In the genomic region with DNA sequence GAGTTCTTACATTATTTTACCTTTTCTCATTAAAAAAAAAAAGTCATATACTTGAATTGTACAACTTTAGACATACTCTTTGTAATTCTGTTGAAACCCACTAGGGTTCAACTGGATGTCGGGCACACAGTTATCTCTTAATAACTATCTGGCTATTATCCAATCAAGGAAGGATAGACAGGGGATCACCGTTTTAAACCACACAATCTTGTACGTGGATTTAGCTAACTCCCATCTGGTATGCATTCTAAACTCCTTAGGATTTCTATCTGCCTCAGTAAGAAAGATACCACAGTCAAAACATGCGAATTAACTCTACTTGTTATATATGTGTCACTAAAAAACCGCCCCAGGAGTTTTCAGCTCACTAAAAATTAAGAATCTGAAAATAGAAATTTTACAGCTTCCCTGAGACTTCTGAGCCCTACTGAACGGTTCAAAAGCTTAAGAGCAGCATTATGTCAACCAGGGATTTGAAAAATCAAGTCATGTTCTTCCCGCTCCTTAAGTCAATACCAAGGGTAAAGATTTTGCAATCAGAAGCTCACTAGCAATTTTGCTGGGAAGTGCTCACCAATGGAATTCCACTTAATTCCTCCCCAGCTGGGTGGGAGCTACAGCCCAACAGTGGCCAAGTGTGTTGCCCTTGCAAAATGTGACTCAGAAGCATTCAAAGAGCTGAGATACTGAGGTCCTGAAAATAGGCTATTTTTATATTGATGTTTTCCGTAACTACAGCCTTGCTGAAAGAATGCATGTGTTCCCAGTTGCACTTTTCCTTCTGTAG, we compare ENCODE assay signal across 14 cellular contexts.
DNase-seq lines count a peak whose midpoint lies in the region; ATAC-seq, FAIRE-seq and TF ChIP-seq lines count a peak whose summit lies in the region.
"Had no signal": no experiment of that assay in that cellular context is flagged by ENCODE, and none has a peak within 500 bp of the region (broad histone marks: within the 10 kb centered on the region; RNA-seq: fewer than 3 reads in every experiment).

No MANE protein-coding gene starts in this region.

- no peaks in the 10 kb centered on the region for H3K36me3 ChIP-seq in H1 (ENCODE audit: control insufficient read depth in 2 of 4, insufficient read depth in 4 of 4, low read length in 3 of 4)
- no peaks in the 10 kb centered on the region for H3K36me3 ChIP-seq in suprapubic skin
- H3K36me3 ChIP-seq: pancreas, uterus had no signal

- H2BK15ac ChIP-seq in H1 (ENCODE audit: low read length), result no peak overlapping the region

- TF ChIP-seq POLR2A in H1 (IDR thresholded peaks at IDR 0.05; ENCODE audit: control extremely low read depth in 1 of 2, low read depth in 2 of 2, low read length in 2 of 2) (no peak), suprapubic skin (IDR thresholded peaks at IDR 0.05) (no peak)

- no peaks in the 10 kb centered on the region for H3K79me1 ChIP-seq in H1 (ENCODE audit: low read depth, low read length)

- H3K4me3 Mint-ChIP-seq in HFFc6, result 0 out of 2 replicates have a peak overlapping the region, but pooled peaks have one; percentile 11
- H3K4me3 Mint-ChIP-seq in activated T-helper 2 cell treated with anti-CD3 and anti-CD28 coated beads, Interferon-gamma antibody, Interleukin-2, Interleukin-4, amounts not matched to agents 10 μg/mL and 5 μg/mL and 100 μg/mL, durations not matched to agents 14 hours and 24 hours and 36 hours (ENCODE audit: low read depth), result no peak overlapping the region
- H3K4me3 Mint-ChIP-seq: activated naive CD4-positive, alpha-beta T cell treated with anti-CD3 and anti-CD28 coated beads for 36 hours had no signal

- H2BK20ac ChIP-seq in H1 (ENCODE audit: low read length), result no peak overlapping the region

- H3K4me3 ChIP-seq in H1 (ENCODE audit: extremely low read depth in 1 of 4, insufficient read depth in 2 of 4, low read depth in 3 of 4, low read length in 4 of 4), result no peak overlapping the region
- no peak overlapping the region for H3K4me3 ChIP-seq in suprapubic skin
- H3K4me3 ChIP-seq: pancreas, uterus had no signal

- no peak overlapping the region for H2AK5ac ChIP-seq in H1 (ENCODE audit: low read depth, low read length)

- ATAC-seq in GM21576 (IDR thresholded peaks at IDR 0.05; ENCODE audit: unreplicated experiment), result no peak

- no peaks in the 10 kb centered on the region for H3K4me1 ChIP-seq in H1 (replicated peaks in 1 of 4; ENCODE audit: control insufficient read depth in 3 of 4, insufficient read depth in 4 of 4, low read length in 3 of 4)
- H3K4me1 ChIP-seq in suprapubic skin, result no peaks in the 10 kb centered on the region
- H3K4me1 ChIP-seq: uterus had no signal

- H3K9ac ChIP-seq in H1 (replicated peaks in 1 of 4; ENCODE audit: extremely low read depth in 1 of 4, low read depth in 3 of 4, low read length in 3 of 4), result no peak overlapping the region

- H3K27ac Mint-ChIP-seq in HFFc6, result peak overlapping the region; percentile 55
- no peak overlapping the region for H3K27ac Mint-ChIP-seq in activated T-helper 2 cell treated with anti-CD3 and anti-CD28 coated beads, Interferon-gamma antibody, Interleukin-2, Interleukin-4, amounts not matched to agents 10 μg/mL and 5 μg/mL and 100 μg/mL, durations not matched to agents 14 hours and 24 hours and 36 hours
- H3K27ac Mint-ChIP-seq: activated naive CD4-positive, alpha-beta T cell treated with anti-CD3 and anti-CD28 coated beads for 36 hours had no signal

- no peak overlapping the region for H4K5ac ChIP-seq in H1 (ENCODE audit: insufficient read length, low read depth, low read length)

- H3K23ac ChIP-seq in H1 (ENCODE audit: insufficient read length), result no peak overlapping the region

- no peak for TF ChIP-seq RAD21 in H1 (IDR thresholded peaks at IDR 0.05 in 1 of 2, conservative IDR thresholded peaks at IDR 0.05 in 1 of 2; ENCODE audit: low read depth in 2 of 2, low read length in 2 of 2)

- peaks cover 32% of the 10 kb centered on the region for H3K4me1 Mint-ChIP-seq in HFFc6 (ENCODE audit: low read depth)
- H3K4me1 Mint-ChIP-seq in activated T-helper 2 cell treated with anti-CD3 and anti-CD28 coated beads, Interferon-gamma antibody, Interleukin-2, Interleukin-4, amounts not matched to agents 10 μg/mL and 5 μg/mL and 100 μg/mL, durations not matched to agents 14 hours and 24 hours and 36 hours (ENCODE audit: low read depth), result no peaks in the 10 kb centered on the region

- H3K36me3 Mint-ChIP-seq in HFFc6 (ENCODE audit: low read depth), result no peaks in the 10 kb centered on the region
- no peaks in the 10 kb centered on the region for H3K36me3 Mint-ChIP-seq in activated T-helper 2 cell treated with anti-CD3 and anti-CD28 coated beads, Interferon-gamma antibody, Interleukin-2, Interleukin-4, amounts not matched to agents 10 μg/mL and 5 μg/mL and 100 μg/mL, durations not matched to agents 14 hours and 24 hours and 36 hours (ENCODE audit: low read depth)

- H3K14ac ChIP-seq in H1 (ENCODE audit: insufficient read length), result no peak overlapping the region

- H3K4ac ChIP-seq in H1 (replicated peaks; ENCODE audit: insufficient read length, low read depth, low read length), result no peak overlapping the region

- FAIRE-seq in H1 (lab: Jason Lieb, UNC), result no peak
- FAIRE-seq: pancreas had no signal

- no peak; the same call in 1 of the 2 replicates for TF ChIP-seq CTCF in HFFc6 (IDR thresholded peaks at IDR 0.05)
- no peak for TF ChIP-seq CTCF in H1 (IDR thresholded peaks at IDR 0.05; ENCODE audit: control extremely low read depth in 1 of 3, insufficient read depth in 1 of 3, low read depth in 1 of 3, low read length in 3 of 3)
- TF ChIP-seq CTCF in suprapubic skin (IDR thresholded peaks at IDR 0.05), result no peak

- H3K9me3 ChIP-seq in H1 (ENCODE audit: insufficient read depth in 2 of 2, low read depth in 1 of 2, low read length in 1 of 2), result no peaks in the 10 kb centered on the region
- H3K9me3 ChIP-seq in suprapubic skin, result no peaks in the 10 kb centered on the region
- H3K9me3 ChIP-seq: pancreas, uterus had no signal

- CTCF ChIA-PET in H1 (lab: Charles Lee; ENCODE audit: partially characterized antibody), result interaction anchor here (1.1 to 1.9 kb wide), 7 partner anchors 9 to 137 kb away, joined by 3 to 7 read pairs (median 6); no protein-coding TSS in a partner anchor

- H4K8ac ChIP-seq in H1 (ENCODE audit: extremely low read depth, insufficient read depth, low read length), result no peak overlapping the region

- DNase-seq in HFFc6 (peak; percentile 75), H1 (ENCODE audit: low read depth in 1 of 2, low spot score in 2 of 2) (no peak), left kidney (ENCODE audit: low read depth, low spot score) (peak; percentile 18), stromal cell of bone marrow (ENCODE audit: low read depth) (peak; percentile 98), KG1 (lab: John Stamatoyannopoulos, UW) (no peak), suprapubic skin (ENCODE audit: low spot score in 2 of 2) (no peak)
- no peak for DNase-seq in activated T-helper 2 cell treated with anti-CD3 and anti-CD28 coated beads, Interferon-gamma antibody, Interleukin-2, Interleukin-4, amounts not matched to agents 10 μg/mL and 5 μg/mL and 100 μg/mL, durations not matched to agents 14 hours and 24 hours and 36 hours (ENCODE audit: low spot score)
- DNase-seq: activated CD4-positive, alpha-beta T cell treated with anti-CD3 and anti-CD28 coated beads, Interleukin-2, amount 50 U/mL, for 48 hours; activated naive CD4-positive, alpha-beta T cell treated with anti-CD3 and anti-CD28 coated beads for 36 hours; effector CD8-positive, alpha-beta T cell; NCI-H1105 treated with DMSO at 0.1 percent for 48 hours; pancreas had no signal

- no peak overlapping the region for H2AFZ ChIP-seq in H1 (ENCODE audit: low read length)

- H3K27me3 Mint-ChIP-seq in HFFc6 (ENCODE audit: insufficient read depth), result peaks cover 2% of the 10 kb centered on the region
- no peaks in the 10 kb centered on the region for H3K27me3 Mint-ChIP-seq in activated T-helper 2 cell treated with anti-CD3 and anti-CD28 coated beads, Interferon-gamma antibody, Interleukin-2, Interleukin-4, amounts not matched to agents 10 μg/mL and 5 μg/mL and 100 μg/mL, durations not matched to agents 14 hours and 24 hours and 36 hours (ENCODE audit: low read depth)

- H3K4me2 ChIP-seq in H1 (ENCODE audit: insufficient read depth in 1 of 2, low read depth in 2 of 2, low read length in 2 of 2), result no peak overlapping the region

- no peak overlapping the region for H2BK5ac ChIP-seq in H1 (ENCODE audit: low read depth, low read length)

- no peak overlapping the region for H3K56ac ChIP-seq in H1 (replicated peaks; ENCODE audit: insufficient read length, low read depth, low read length)

- H3K18ac ChIP-seq in H1 (ENCODE audit: extremely low read depth, low read length), result no peak overlapping the region

- POLR2A ChIA-PET in H1 (lab: Charles Lee; ENCODE audit: partially characterized antibody), result interaction anchor here (1.0 to 1.2 kb wide), 2 partner anchors 9 to 122 kb away, joined by 3 to 4 read pairs; no protein-coding TSS in a partner anchor

- H3K9me3 Mint-ChIP-seq in HFFc6, result peaks cover 4% of the 10 kb centered on the region; the same call in 1 of the 2 replicates
- no peaks in the 10 kb centered on the region for H3K9me3 Mint-ChIP-seq in activated T-helper 2 cell treated with anti-CD3 and anti-CD28 coated beads, Interferon-gamma antibody, Interleukin-2, Interleukin-4, amounts not matched to agents 10 μg/mL and 5 μg/mL and 100 μg/mL, durations not matched to agents 14 hours and 24 hours and 36 hours

- WGBS in H1 (ENCODE audit: extremely low coverage in 1 of 2, insufficient coverage in 1 of 2, insufficient read length in 1 of 2, insufficient replicate concordance in 2 of 2, low coverage in 1 of 2, low lambda C conversion rate in 2 of 2, missing lambda C conversion rate in 1 of 2), 2 experiments, result 92% methylated on average over 8 of the region's 8 CpGs; no CpG with 5 or more reads in 1 of the 2 experiments
- 56% methylated on average over 8 of the region's 8 CpGs for WGBS in suprapubic skin

- H4K91ac ChIP-seq in H1 (replicated peaks; ENCODE audit: insufficient read length, low read length), result no peak overlapping the region

- H2BK120ac ChIP-seq in H1 (replicated peaks; ENCODE audit: low read depth, low read length), result no peak overlapping the region

- no peaks in the 10 kb centered on the region for H4K20me1 ChIP-seq in H1 (replicated peaks in 1 of 2; ENCODE audit: control insufficient read depth in 1 of 2, insufficient read depth in 2 of 2, low read length in 2 of 2)

- TF ChIP-seq EP300 in H1 (IDR thresholded peaks at IDR 0.05; ENCODE audit: borderline replicate concordance in 1 of 2, low read depth in 2 of 2, low read length in 2 of 2) (no peak), suprapubic skin (IDR thresholded peaks at IDR 0.05) (no peak)

- H3K27me3 ChIP-seq in H1 (replicated peaks in 1 of 4; ENCODE audit: control insufficient read depth in 3 of 4, extremely low read depth in 1 of 4, insufficient read depth in 3 of 4, low read length in 3 of 4), result no peaks in the 10 kb centered on the region
- no peaks in the 10 kb centered on the region for H3K27me3 ChIP-seq in suprapubic skin
- H3K27me3 ChIP-seq: pancreas had no signal

- no peaks in the 10 kb centered on the region for H3K79me2 ChIP-seq in H1 (ENCODE audit: control insufficient read depth in 1 of 2, insufficient read depth in 2 of 2, low read length in 2 of 2)

- H2BK12ac ChIP-seq in H1 (ENCODE audit: low read depth, low read length), result no peak overlapping the region

- H3K27ac ChIP-seq in H1 (ENCODE audit: low read depth, low read length) (no peak overlapping the region), suprapubic skin (no peak overlapping the region)
- H3K27ac ChIP-seq: pancreas, uterus had no signal

- intact Hi-C loops in activated T-helper 2 cell treated with anti-CD3 and anti-CD28 coated beads, Interferon-gamma antibody, Interleukin-2, Interleukin-4, amounts not matched to agents 10 μg/mL and 5 μg/mL and 100 μg/mL, durations not matched to agents 14 hours and 24 hours and 36 hours (cut with micrococcal nuclease), result no loop called here

- H3K23me2 ChIP-seq in H1 (ENCODE audit: low read depth, low read length), result peaks cover 2% of the 10 kb centered on the region; the same call in 1 of the 2 replicates

Comparison
In these comparisons a context has a peak if more than half of its experiments do, and no peak if none do; other contexts are left out.
1. DNase-seq: peak in HFFc6 (single experiment), left kidney (single experiment) and stromal cell of bone marrow (single experiment); none in H1 (0 of 2), KG1 (single experiment), activated T-helper 2 cell treated with anti-CD3 and anti-CD28 coated beads, Interferon-gamma antibody, Interleukin-2, Interleukin-4, amounts not matched to agents 10 μg/mL and 5 μg/mL and 100 μg/mL, durations not matched to agents 14 hours and 24 hours and 36 hours (single experiment) and suprapubic skin (0 of 2).